In genomic region chr5:177111720-177112394, GRCh38 we compare ENCODE assay signal across 8 cellular contexts. TPM values are rescaled to one million over a fixed set of nuclear protein-coding genes. Genes with fewer than 3 reads are reported as not detected.
DNase-seq lines count a peak whose midpoint lies in the region; ATAC-seq, FAIRE-seq and TF ChIP-seq lines count a peak whose summit lies in the region.

No MANE protein-coding gene starts in this region.

- H3K9me3 Mint-ChIP-seq in CD4-positive, CD25-positive, alpha-beta regulatory T cell: no peaks in the 10 kb centered on the region
- peaks cover 3% of the 10 kb centered on the region for H3K9me3 Mint-ChIP-seq in activated T-cell treated with anti-CD3 and anti-CD28 coated beads, Interleukin-2, amount 50 U/mL, for 4 hours

- 18 to 21% (median 18%) methylated on average over 12 of the region's 12 CpGs for WGBS in ovary, 3 donors

- H3K4me2 ChIP-seq in OCI-LY3 (ENCODE audit: low read length): peak overlapping the region; percentile 99

- no peak overlapping the region for H3K4me3 Mint-ChIP-seq in CD4-positive, CD25-positive, alpha-beta regulatory T cell
- H3K4me3 Mint-ChIP-seq in activated T-cell treated with anti-CD3 and anti-CD28 coated beads, Interleukin-2, amount 50 U/mL, for 4 hours: no peak overlapping the region

- no peak for FAIRE-seq in H54 (lab: Jason Lieb, UNC)

- no peak overlapping the region for H3K27ac ChIP-seq in CD4-positive, CD25-positive, alpha-beta regulatory T cell (ENCODE audit: insufficient read depth, low read length, poor library complexity, severe bottlenecking)
- H3K27ac ChIP-seq in OCI-LY3 (ENCODE audit: low read length): no peak overlapping the region
- no peak overlapping the region for H3K27ac ChIP-seq in ovary
- no peak overlapping the region for H3K27ac ChIP-seq in vagina

- intact Hi-C loops in ovary (cut with DNase I): loop anchor here (2.0 to 10.0 kb wide), 9 partner anchors 40 to 455 kb away; partner anchors contain the start of genes PRELID1 (in 3 of the 4), RAB24 (in 3 of the 4), PDLIM7 (in 1 of the 4) and SLC34A1 (in 1 of the 4)
- intact Hi-C loops in vagina (cut with DNase I): loop anchor here (10.0 kb wide), 1 partner anchor 193 kb away; the partner anchor contains the start of genes PRELID1 and RAB24

- no peaks in the 10 kb centered on the region for H3K9me3 ChIP-seq in CD4-positive, CD25-positive, alpha-beta regulatory T cell (ENCODE audit: control insufficient read depth in 2 of 2, low read length in 2 of 2)
- H3K9me3 ChIP-seq in OCI-LY3 (ENCODE audit: insufficient read depth, low read length) (no peaks in the 10 kb centered on the region), ovary (no peaks in the 10 kb centered on the region), vagina (no peaks in the 10 kb centered on the region)

- TF ChIP-seq EP300 in ovary (IDR thresholded peaks at IDR 0.05): no peak

- H3K27me3 Mint-ChIP-seq in CD4-positive, CD25-positive, alpha-beta regulatory T cell: peaks cover 12% of the 10 kb centered on the region
- H3K27me3 Mint-ChIP-seq in activated T-cell treated with anti-CD3 and anti-CD28 coated beads, Interleukin-2, amount 50 U/mL, for 4 hours (ENCODE audit: low read depth): peaks cover 2% of the 10 kb centered on the region

- H3K27ac Mint-ChIP-seq in CD4-positive, CD25-positive, alpha-beta regulatory T cell: no peak overlapping the region

- peak; percentile 95 for TF ChIP-seq CTCF in OCI-LY3 (IDR thresholded peaks at IDR 0.05; ENCODE audit: low read depth, low read length)
- TF ChIP-seq CTCF in fibroblast of pulmonary artery (IDR thresholded peaks at IDR 0.05; ENCODE audit: low read length, missing control alignments): peak; percentile 98
- peak; percentile 88 to 95 (median 94) for TF ChIP-seq CTCF in ovary (IDR thresholded peaks at IDR 0.05)
- peak; percentile 82 to 93 (median 86) for TF ChIP-seq CTCF in vagina (IDR thresholded peaks at IDR 0.05)

- no peaks in the 10 kb centered on the region for H3K36me3 ChIP-seq in CD4-positive, CD25-positive, alpha-beta regulatory T cell (ENCODE audit: control insufficient read depth, insufficient read depth, low read length)
- H3K36me3 ChIP-seq in OCI-LY3 (replicated peaks; ENCODE audit: low read depth, low read length) (no peaks in the 10 kb centered on the region), ovary (no peaks in the 10 kb centered on the region), vagina (no peaks in the 10 kb centered on the region)

- ATAC-seq in CD4-positive, CD25-positive, alpha-beta regulatory T cell (ENCODE audit: low read depth in 2 of 2): peak; percentile 42 to 53
- peak; percentile 49 to 59 for ATAC-seq in activated T-cell treated with anti-CD3 and anti-CD28 coated beads, Interleukin-2, amount 50 U/mL, for 4 hours
- ATAC-seq in HG03520 (IDR thresholded peaks at IDR 0.05; ENCODE audit: unreplicated experiment): no peak

- H3K36me3 Mint-ChIP-seq in CD4-positive, CD25-positive, alpha-beta regulatory T cell: no peaks in the 10 kb centered on the region
- no peaks in the 10 kb centered on the region for H3K36me3 Mint-ChIP-seq in activated T-cell treated with anti-CD3 and anti-CD28 coated beads, Interleukin-2, amount 50 U/mL, for 4 hours (ENCODE audit: insufficient read depth)

- H3K4me1 Mint-ChIP-seq in CD4-positive, CD25-positive, alpha-beta regulatory T cell: peaks cover 5 to 22% (median 15%) of the 10 kb centered on the region in 4 donors
- H3K4me1 Mint-ChIP-seq in activated T-cell treated with anti-CD3 and anti-CD28 coated beads, Interleukin-2, amount 50 U/mL, for 4 hours (ENCODE audit: low read depth): peaks cover 12% of the 10 kb centered on the region

- DNase-seq in CD4-positive, CD25-positive, alpha-beta regulatory T cell: peak; percentile 45 to 50 (median 50)
- DNase-seq in H54 (ENCODE audit: insufficient read length, low spot score) (peak; percentile 64), fibroblast of pulmonary artery (ENCODE audit: low read depth) (peak; percentile 51), ovary (peak; percentile 54 to 83 (median 74)), vagina (ENCODE audit: extremely low spot score in 2 of 2) (no peak)
- DNase-seq in activated T-cell treated with anti-CD3 and anti-CD28 coated beads, Interleukin-2, amount 50 U/mL, for 4 hours: peak; percentile 56

- H4K20me1 ChIP-seq in OCI-LY3 (ENCODE audit: insufficient read depth, low read length): no peaks in the 10 kb centered on the region

- H3K4me1 ChIP-seq in CD4-positive, CD25-positive, alpha-beta regulatory T cell (ENCODE audit: control insufficient read depth, insufficient read depth, low read length, poor library complexity, severe bottlenecking): peaks cover 9% of the 10 kb centered on the region
- 0 out of 2 replicates have a peak, but pooled peaks cover 4% of the 10 kb centered on the region for H3K4me1 ChIP-seq in OCI-LY3 (ENCODE audit: low read length)
- peaks cover 13% of the 10 kb centered on the region for H3K4me1 ChIP-seq in ovary (ENCODE audit: insufficient read depth)
- H3K4me1 ChIP-seq in vagina: peaks cover 6% of the 10 kb centered on the region

- TF ChIP-seq POLR2A in H54 (IDR thresholded peaks at IDR 0.05; ENCODE audit: low read depth, low read length) (no peak), ovary (IDR thresholded peaks at IDR 0.05) (no peak), vagina (IDR thresholded peaks at IDR 0.05) (no peak)

- peak overlapping the region; percentile 97 for H2AFZ ChIP-seq in OCI-LY3 (ENCODE audit: low read depth, low read length)

- H3K4me3 ChIP-seq in CD4-positive, CD25-positive, alpha-beta regulatory T cell (ENCODE audit: low read depth, low read length): no peak overlapping the region
- H3K4me3 ChIP-seq in OCI-LY3 (ENCODE audit: low read length) (peak overlapping the region; percentile 80), fibroblast of pulmonary artery (replicated peaks; ENCODE audit: low read depth, low read length) (no peak overlapping the region), ovary (no peak overlapping the region), vagina (no peak overlapping the region)

- peak overlapping the region; percentile 35; the same call in 1 of the 2 replicates for H3K9ac ChIP-seq in OCI-LY3 (ENCODE audit: low read length)

- H3K27me3 ChIP-seq in CD4-positive, CD25-positive, alpha-beta regulatory T cell (ENCODE audit: control insufficient read depth, insufficient read depth, low read length): no peaks in the 10 kb centered on the region
- H3K27me3 ChIP-seq in OCI-LY3 (ENCODE audit: low read depth, low read length) (no peaks in the 10 kb centered on the region), ovary (no peaks in the 10 kb centered on the region), vagina (no peaks in the 10 kb centered on the region)

- H3K79me2 ChIP-seq in OCI-LY3 (ENCODE audit: low read length): no peaks in the 10 kb centered on the region

RNA-seq across cellular contexts. Expression of gene NSD1, which starts 21.7 kb away (rescaled TPM):
- total RNA-seq in CD4-positive, CD25-positive, alpha-beta regulatory T cell: 125 TPM
- polyA plus RNA-seq in CD4-positive, CD25-positive, alpha-beta regulatory T cell: 10 to 100 TPM; 25.9 to 48.6 (median 37.3) TPM
- 10 to 100 TPM; 59.3 to 71.6 (median 67.6) TPM for total RNA-seq in activated T-cell treated with anti-CD3 and anti-CD28 coated beads, Interleukin-2, amount 50 U/mL, for 4 hours
- total RNA-seq in ovary: 100 to 1,000 TPM in 1 of 7 donors, 10 to 100 TPM in 6; 25.6 to 110 (median 83.2) TPM
- 10 to 100 TPM; 11.5 to 28.0 TPM for polyA plus RNA-seq in ovary
- total RNA-seq in vagina: 45.4 TPM

RNA-seq across cellular contexts. Expression of gene FGFR4, which starts 25.1 kb away (rescaled TPM):
- 4.4 TPM for total RNA-seq in CD4-positive, CD25-positive, alpha-beta regulatory T cell
- polyA plus RNA-seq in CD4-positive, CD25-positive, alpha-beta regulatory T cell: under 1 TPM in 2 of 4 donors, not detected in 2; 0.19 to 0.29 TPM
- total RNA-seq in activated T-cell treated with anti-CD3 and anti-CD28 coated beads, Interleukin-2, amount 50 U/mL, for 4 hours: 1 to 10 TPM in 2 of 3 donors, under 1 TPM in 1; 0.98 to 3.5 (median 2.7) TPM
- total RNA-seq in ovary: 10 to 100 TPM; 15.5 to 90.3 (median 39.9) TPM
- polyA plus RNA-seq in ovary: 10 to 100 TPM in 1 of 2 donors, 1 to 10 TPM in 1; 2.7 to 13.1 TPM
- total RNA-seq in vagina: 12.0 TPM

Comparison
In these comparisons a context has a peak if more than half of its experiments do, and no peak if none do; other contexts are left out.
1. DNase-seq: peak in CD4-positive, CD25-positive, alpha-beta regulatory T cell (3 of 3), H54 (single experiment), activated T-cell treated with anti-CD3 and anti-CD28 coated beads, Interleukin-2, amount 50 U/mL, for 4 hours (single experiment), fibroblast of pulmonary artery (single experiment) and ovary (5 of 5); none in vagina (0 of 2).
2. Peak in every context shown above with its lines, with median percentiles within 50 percentile points of each other: CTCF ChIP-seq.